Comparison of ENCODE assay signal across 2 cellular contexts in genomic region chr5:172007795-172008465, GRCh38.
TF ChIP-seq lines count a peak whose summit lies in the region.

No MANE protein-coding gene starts in this region.

TF ChIP-seq in HEK293, 187 proteins besides CTCF, POLR2A, EP300 and RAD21:
- no peak for TF ChIP-seq ZNF621 (tag by site-specific recombination; IDR thresholded peaks at IDR 0.05)
- TF ChIP-seq ZNF692 (tag by site-specific recombination; IDR thresholded peaks at IDR 0.05), result no peak
- no peak for TF ChIP-seq ZNF639 (tag by site-specific recombination; IDR thresholded peaks at IDR 0.05)
- TF ChIP-seq ZBTB6 (tag by site-specific recombination; IDR thresholded peaks at IDR 0.05), result 0 out of 2 replicates have a peak, but pooled peaks have one; percentile 15

TF ChIP-seq in GM12878, 131 proteins besides CTCF, POLR2A, EP300 and RAD21:
- TF ChIP-seq MEF2B (IDR thresholded peaks at IDR 0.05; ENCODE audit: partially characterized antibody, poor library complexity, severe bottlenecking), result no peak
- no peak for TF ChIP-seq RB1 (IDR thresholded peaks at IDR 0.05; ENCODE audit: borderline replicate concordance)
- TF ChIP-seq NR2C2 (IDR thresholded peaks at IDR 0.05; ENCODE audit: borderline replicate concordance, control insufficient read depth, insufficient read length, low read depth), result no peak
- TF ChIP-seq SMAD1 (IDR thresholded peaks at IDR 0.05; ENCODE audit: low read depth, partially characterized antibody), result no peak
- TF ChIP-seq ZZZ3 (IDR thresholded peaks at IDR 0.05; ENCODE audit: control insufficient read depth, insufficient read length, low read depth), result no peak
- TF ChIP-seq ZNF274 (IDR thresholded peaks at IDR 0.05; ENCODE audit: insufficient read depth, insufficient read length), result no peak
- TF ChIP-seq HDAC6 (IDR thresholded peaks at IDR 0.05; ENCODE audit: unreplicated experiment), result no peak
- no peak for TF ChIP-seq IRF3 (IDR thresholded peaks at IDR 0.05)
- no peak for TF ChIP-seq SMC3 (IDR thresholded peaks at IDR 0.05; ENCODE audit: borderline replicate concordance, low read length)
- no peak for TF ChIP-seq NFXL1 (IDR thresholded peaks at IDR 0.05; ENCODE audit: borderline replicate concordance)
- no peak for TF ChIP-seq ASH2L (IDR thresholded peaks at IDR 0.05; ENCODE audit: borderline replicate concordance, low read depth)
- no peak for TF ChIP-seq ZBED1 (IDR thresholded peaks at IDR 0.05; ENCODE audit: borderline replicate concordance)
- TF ChIP-seq GABPA (IDR thresholded peaks at IDR 0.05; ENCODE audit: low read depth), result no peak
- no peak for TF ChIP-seq SIN3A (IDR thresholded peaks at IDR 0.05; ENCODE audit: low read depth, low read length)
- TF ChIP-seq RCOR1 (conservative IDR thresholded peaks at IDR 0.05; ENCODE audit: low read depth, low read length), result no peak
- TF ChIP-seq ETV6 (conservative IDR thresholded peaks at IDR 0.05 in 1 of 2, IDR thresholded peaks at IDR 0.05 in 1 of 2; ENCODE audit: borderline replicate concordance in 1 of 2, low read depth in 1 of 2), result no peak
- no peak for TF ChIP-seq POLR2AphosphoS2 (IDR thresholded peaks at IDR 0.05; ENCODE audit: low read depth, low read length)
- no peak for TF ChIP-seq FOXM1 (IDR thresholded peaks at IDR 0.05; ENCODE audit: low read depth, low read length)
- TF ChIP-seq NRF1 (conservative IDR thresholded peaks at IDR 0.05; ENCODE audit: low read depth, low read length), result no peak
- TF ChIP-seq HDAC2 (IDR thresholded peaks at IDR 0.05), result no peak
